Comparison of ENCODE assay signal across 8 cellular contexts in genomic region chr2:196415384-196415783, GRCh38.
DNase-seq lines count a peak whose midpoint lies in the region; ATAC-seq lines count a peak whose summit lies in the region.

No MANE protein-coding gene starts in this region.

- H3K27me3 Mint-ChIP-seq in activated T-cell treated with anti-CD3 and anti-CD28 coated beads, Interleukin-2, amount 50 U/mL, for 24 hours = peaks cover 3% of the 10 kb centered on the region
- peaks cover 14 to 32% of the 10 kb centered on the region in 2 donors for H3K27me3 Mint-ChIP-seq in natural killer cell treated with Interleukin-12 subunit alpha and Interleukin-12 subunit beta and Interleukin-15 and Interleukin-18, amount 100 ng/mL, for 72 hours

- DNase-seq in activated T-cell treated with anti-CD3 and anti-CD28 coated beads, Interleukin-2, amount 50 U/mL, for 24 hours = no peak
- DNase-seq in activated T-cell treated with anti-CD3 and anti-CD28 coated beads for 4 hours (no peak), NCI-H1436 treated with DMSO at 0.1 percent for 48 hours (lab: John Stamatoyannopoulos, UW) (no peak), SIG-M5 (lab: John Stamatoyannopoulos, UW) (no peak), ACHN (no peak)
- DNase-seq in natural killer cell treated with Interleukin-12 subunit alpha and Interleukin-12 subunit beta and Interleukin-15 and Interleukin-18, amount 100 ng/mL, for 72 hours (ENCODE audit: low spot score) = no peak

- H3K9me3 Mint-ChIP-seq in activated T-cell treated with anti-CD3 and anti-CD28 coated beads, Interleukin-2, amount 50 U/mL, for 24 hours = no peaks in the 10 kb centered on the region
- H3K9me3 Mint-ChIP-seq in natural killer cell treated with Interleukin-12 subunit alpha and Interleukin-12 subunit beta and Interleukin-15 and Interleukin-18, amount 100 ng/mL, for 72 hours = no peaks in the 10 kb centered on the region

- ATAC-seq in GM21786 (IDR thresholded peaks at IDR 0.05; ENCODE audit: unreplicated experiment) = peak; percentile 43
- ATAC-seq in HG03565 (IDR thresholded peaks at IDR 0.05; ENCODE audit: unreplicated experiment) = peak; percentile 60
- ATAC-seq in natural killer cell treated with Interleukin-12 subunit alpha and Interleukin-12 subunit beta and Interleukin-15 and Interleukin-18, amount 100 ng/mL, for 72 hours = peak in 1 of 2 donors; percentile 69

- H3K4me1 Mint-ChIP-seq in activated T-cell treated with anti-CD3 and anti-CD28 coated beads, Interleukin-2, amount 50 U/mL, for 24 hours (ENCODE audit: low read depth) = peaks cover 7% of the 10 kb centered on the region
- peaks cover 5 to 8% of the 10 kb centered on the region in 2 donors for H3K4me1 Mint-ChIP-seq in natural killer cell treated with Interleukin-12 subunit alpha and Interleukin-12 subunit beta and Interleukin-15 and Interleukin-18, amount 100 ng/mL, for 72 hours (ENCODE audit: low read depth in 2 of 2)

- H3K36me3 Mint-ChIP-seq in activated T-cell treated with anti-CD3 and anti-CD28 coated beads, Interleukin-2, amount 50 U/mL, for 24 hours (ENCODE audit: low read depth) = no peaks in the 10 kb centered on the region
- no peaks in the 10 kb centered on the region for H3K36me3 Mint-ChIP-seq in natural killer cell treated with Interleukin-12 subunit alpha and Interleukin-12 subunit beta and Interleukin-15 and Interleukin-18, amount 100 ng/mL, for 72 hours

- peak overlapping the region; percentile 54 for H3K4me3 Mint-ChIP-seq in activated T-cell treated with anti-CD3 and anti-CD28 coated beads, Interleukin-2, amount 50 U/mL, for 24 hours
- H3K4me3 Mint-ChIP-seq in natural killer cell treated with Interleukin-12 subunit alpha and Interleukin-12 subunit beta and Interleukin-15 and Interleukin-18, amount 100 ng/mL, for 72 hours = peak overlapping the region; percentile 54

- in situ Hi-C loops in ACHN (cut with HindIII; ENCODE audit: low pct_ligation_motif_present, low pct_unique_long_range_greater_than_20kb, low sequenced_read_pairs) = no loop called here

- peak overlapping the region; percentile 24 for H3K27ac Mint-ChIP-seq in activated T-cell treated with anti-CD3 and anti-CD28 coated beads, Interleukin-2, amount 50 U/mL, for 24 hours
- peak overlapping the region; percentile 10 to 36 for H3K27ac Mint-ChIP-seq in natural killer cell treated with Interleukin-12 subunit alpha and Interleukin-12 subunit beta and Interleukin-15 and Interleukin-18, amount 100 ng/mL, for 72 hours
